12 cellular contexts compared by ENCODE assay signal in genomic region chr22:29152045-29152380, GRCh38. TPM values are rescaled to one million over a fixed set of nuclear protein-coding genes. Genes with fewer than 3 reads are reported as not detected.
DNase-seq lines count a peak whose midpoint lies in the region; ATAC-seq and TF ChIP-seq lines count a peak whose summit lies in the region.
"Had no signal": no experiment of that assay in that cellular context is flagged by ENCODE, and none has a peak within 500 bp of the region (broad histone marks: within the 10 kb centered on the region; RNA-seq: fewer than 3 reads in every experiment).

No MANE protein-coding gene starts in this region.

- H3K9me3 Mint-ChIP-seq in activated naive CD8-positive, alpha-beta T cell treated with anti-CD3 and anti-CD28 coated beads, Interleukin-2, amount 10 ng/mL, durations not matched to agents 7 days and 5 days = no peaks in the 10 kb centered on the region
- no peaks in the 10 kb centered on the region for H3K9me3 Mint-ChIP-seq in activated naive CD8-positive, alpha-beta T cell treated with anti-CD3 and anti-CD28 coated beads, Interleukin-2, amount 50 U/mL, for 24 hours
- no peaks in the 10 kb centered on the region for H3K9me3 Mint-ChIP-seq in nephron progenitor cell

- no peak overlapping the region for H3K4me2 ChIP-seq in GM23248 (ENCODE audit: unreplicated experiment)

- no peaks in the 10 kb centered on the region for H3K36me3 Mint-ChIP-seq in activated naive CD8-positive, alpha-beta T cell treated with anti-CD3 and anti-CD28 coated beads, Interleukin-2, amount 10 ng/mL, durations not matched to agents 7 days and 5 days
- no peaks in the 10 kb centered on the region for H3K36me3 Mint-ChIP-seq in activated naive CD8-positive, alpha-beta T cell treated with anti-CD3 and anti-CD28 coated beads, Interleukin-2, amount 50 U/mL, for 24 hours (ENCODE audit: low read depth)
- peaks cover 6% of the 10 kb centered on the region for H3K36me3 Mint-ChIP-seq in nephron progenitor cell (ENCODE audit: low read depth)

- H3K27ac ChIP-seq in gastroesophageal sphincter (peak overlapping the region in 3 of 4 donors; percentile 64 to 67 (median 66)), upper lobe of right lung (peak overlapping the region; percentile 63), GM23248 (no peak overlapping the region)

- H3K9me3 ChIP-seq in gastroesophageal sphincter (no peaks in the 10 kb centered on the region), upper lobe of right lung (no peaks in the 10 kb centered on the region), GM23248 (ENCODE audit: low read depth) (no peaks in the 10 kb centered on the region)

- H3K4me1 Mint-ChIP-seq in activated naive CD8-positive, alpha-beta T cell treated with anti-CD3 and anti-CD28 coated beads, Interleukin-2, amount 10 ng/mL, durations not matched to agents 7 days and 5 days = peaks cover 10% of the 10 kb centered on the region
- H3K4me1 Mint-ChIP-seq in activated naive CD8-positive, alpha-beta T cell treated with anti-CD3 and anti-CD28 coated beads, Interleukin-2, amount 50 U/mL, for 24 hours = peaks cover 12% of the 10 kb centered on the region
- peaks cover 84% of the 10 kb centered on the region for H3K4me1 Mint-ChIP-seq in nephron progenitor cell

- in situ Hi-C loops in GM23248 (cut with MboI) = no loop called here

- DNase-seq in activated naive CD8-positive, alpha-beta T cell treated with anti-CD3 and anti-CD28 coated beads, Interleukin-2, amount 10 ng/mL, durations not matched to agents 7 days and 5 days = peak; percentile 10
- no peak for DNase-seq in activated naive CD8-positive, alpha-beta T cell treated with anti-CD3 and anti-CD28 coated beads, Interleukin-2, amount 50 U/mL, for 24 hours
- DNase-seq in nephron progenitor cell (no peak), upper lobe of right lung (peak; percentile 49), GM23248 (no peak)
- DNase-seq: NCI-H1048, SHP77 had no signal

- H3K36me3 ChIP-seq in gastroesophageal sphincter (peaks cover 0 to 4% of the 10 kb centered on the region in 2 donors), upper lobe of right lung (no peaks in the 10 kb centered on the region), GM23248 (ENCODE audit: low read depth) (no peaks in the 10 kb centered on the region)

- H3K4me3 ChIP-seq in gastroesophageal sphincter (no peak overlapping the region), upper lobe of right lung (no peak overlapping the region), GM23248 (no peak overlapping the region)
- H3K4me3 ChIP-seq: lung had no signal

- no peak for ATAC-seq in activated naive CD8-positive, alpha-beta T cell treated with anti-CD3 and anti-CD28 coated beads, Interleukin-2, amount 10 ng/mL, durations not matched to agents 7 days and 5 days (ENCODE audit: low read depth)
- ATAC-seq in activated naive CD8-positive, alpha-beta T cell treated with anti-CD3 and anti-CD28 coated beads, Interleukin-2, amount 50 U/mL, for 24 hours = no peak
- peak; percentile 2 for ATAC-seq in gastroesophageal sphincter
- no peak for ATAC-seq in upper lobe of right lung
- ATAC-seq in GM18517 (IDR thresholded peaks at IDR 0.05; ENCODE audit: unreplicated experiment) = no peak
- ATAC-seq in GM19328 (IDR thresholded peaks at IDR 0.05; ENCODE audit: unreplicated experiment) = no peak

- no peaks in the 10 kb centered on the region for H3K9me2 ChIP-seq in GM23248 (ENCODE audit: insufficient read depth)

- H3K4me3 Mint-ChIP-seq in activated naive CD8-positive, alpha-beta T cell treated with anti-CD3 and anti-CD28 coated beads, Interleukin-2, amount 10 ng/mL, durations not matched to agents 7 days and 5 days = no peak overlapping the region
- no peak overlapping the region for H3K4me3 Mint-ChIP-seq in activated naive CD8-positive, alpha-beta T cell treated with anti-CD3 and anti-CD28 coated beads, Interleukin-2, amount 50 U/mL, for 24 hours
- no peak overlapping the region for H3K4me3 Mint-ChIP-seq in nephron progenitor cell

- TF ChIP-seq POLR2A in gastroesophageal sphincter (IDR thresholded peaks at IDR 0.05) = no peak

- intact Hi-C loops in upper lobe of right lung (cut with DNase I) = no loop called here

- no peak for TF ChIP-seq CTCF in gastroesophageal sphincter (IDR thresholded peaks at IDR 0.05)
- TF ChIP-seq CTCF in nephron progenitor cell (IDR thresholded peaks at IDR 0.05) = no peak
- no peak for TF ChIP-seq CTCF in upper lobe of right lung (IDR thresholded peaks at IDR 0.05)

- no peaks in the 10 kb centered on the region for H3F3A ChIP-seq in GM23248 (ENCODE audit: insufficient read depth)

- WGBS in gastroesophageal sphincter (ENCODE audit: low coverage in 1 of 2), 2 donors = 63% methylated on average over 3 of the region's 3 CpGs; no CpG with 5 or more reads in 1 of the 2 donors
- WGBS in GM23248 (ENCODE audit: low coverage in 1 of 2, low lambda C conversion rate in 2 of 2, missing lambda C conversion rate in 2 of 2), 2 experiments = 46 to 62% methylated on average over 3 of the region's 3 CpGs

- H3K27ac Mint-ChIP-seq in activated naive CD8-positive, alpha-beta T cell treated with anti-CD3 and anti-CD28 coated beads, Interleukin-2, amount 10 ng/mL, durations not matched to agents 7 days and 5 days = peak overlapping the region; percentile 38
- no peak overlapping the region for H3K27ac Mint-ChIP-seq in activated naive CD8-positive, alpha-beta T cell treated with anti-CD3 and anti-CD28 coated beads, Interleukin-2, amount 50 U/mL, for 24 hours
- H3K27ac Mint-ChIP-seq in nephron progenitor cell = peak overlapping the region; percentile 44

- H3K79me2 ChIP-seq in GM23248 (ENCODE audit: insufficient read depth) = no peaks in the 10 kb centered on the region

- H3K27me3 ChIP-seq in gastroesophageal sphincter (peaks cover 3% of the 10 kb centered on the region), upper lobe of right lung (no peaks in the 10 kb centered on the region), GM23248 (replicated peaks; ENCODE audit: insufficient read depth) (no peaks in the 10 kb centered on the region)

- H3K4me1 ChIP-seq in gastroesophageal sphincter (peaks cover 0 to 33% (median 12%) of the 10 kb centered on the region in 3 donors), upper lobe of right lung (peaks cover 28% of the 10 kb centered on the region), GM23248 (ENCODE audit: insufficient read depth) (no peaks in the 10 kb centered on the region)

- H2AFZ ChIP-seq in GM23248 = no peak overlapping the region

- H3K27me3 Mint-ChIP-seq in activated naive CD8-positive, alpha-beta T cell treated with anti-CD3 and anti-CD28 coated beads, Interleukin-2, amount 10 ng/mL, durations not matched to agents 7 days and 5 days = peaks cover 45% of the 10 kb centered on the region
- peaks cover 41% of the 10 kb centered on the region for H3K27me3 Mint-ChIP-seq in activated naive CD8-positive, alpha-beta T cell treated with anti-CD3 and anti-CD28 coated beads, Interleukin-2, amount 50 U/mL, for 24 hours
- no peaks in the 10 kb centered on the region for H3K27me3 Mint-ChIP-seq in nephron progenitor cell (ENCODE audit: low read depth, poor library complexity)

- H4K20me1 ChIP-seq in GM23248 (ENCODE audit: insufficient read depth) = no peaks in the 10 kb centered on the region

- no peak for TF ChIP-seq EP300 in gastroesophageal sphincter (IDR thresholded peaks at IDR 0.05)

- POLR2A ChIA-PET in activated naive CD8-positive, alpha-beta T cell treated with anti-CD3 and anti-CD28 coated beads, Interleukin-2, amount 10 ng/mL, durations not matched to agents 7 days and 5 days (lab: Charles Lee) = no interaction called here

- H3K9ac ChIP-seq in GM23248 = no peak overlapping the region

RNA-seq across cellular contexts. Expression of gene EMID1, which starts 53.7 kb away (rescaled TPM):
- not detected for total RNA-seq in activated naive CD8-positive, alpha-beta T cell treated with anti-CD3 and anti-CD28 coated beads, Interleukin-2, amount 10 ng/mL, durations not matched to agents 7 days and 5 days
- total RNA-seq in gastroesophageal sphincter (1 to 10 TPM in 2 of 4 donors, under 1 TPM in 2; 0.15 to 1.5 (median 0.69) TPM), upper lobe of right lung (15.2 TPM)
- not detected in 2 replicates for total RNA-seq in GM23248 (2014; rRNA removed; shearing (Covaris generic))
- polyA plus RNA-seq in GM23248 (2016; fragmentation: Nextera tagmentation; extraction: Ambion mirVana) = not detected in 2 replicates
- total RNA-seq: HT1080 had no signal

Comparison
In these comparisons a context has a peak if more than half of its experiments do, and no peak if none do; other contexts are left out.
1. DNase-seq: peak in activated naive CD8-positive, alpha-beta T cell treated with anti-CD3 and anti-CD28 coated beads, Interleukin-2, amount 10 ng/mL, durations not matched to agents 7 days and 5 days (single experiment) and upper lobe of right lung (single experiment); none in activated naive CD8-positive, alpha-beta T cell treated with anti-CD3 and anti-CD28 coated beads, Interleukin-2, amount 50 U/mL, for 24 hours (single experiment), nephron progenitor cell (single experiment) and GM23248 (single experiment).